ENCODE assay signal across 26 cellular contexts in genomic region chr12:28010036-28010435, GRCh38. TPM values are rescaled to one million over a fixed set of nuclear protein-coding genes. Genes with fewer than 3 reads are reported as not detected.
"Had no signal": no experiment of that assay in that cellular context is flagged by ENCODE, and none has a peak within 500 bp of the region (broad histone marks: within the 10 kb centered on the region; RNA-seq: fewer than 3 reads in every experiment).

No MANE protein-coding gene starts in this region.

- H3K4me1 ChIP-seq: colonic mucosa, esophagus squamous epithelium, gastrocnemius medialis, heart right ventricle, left lung, lower lobe of right lung had no signal

- ATAC-seq: effector memory CD8-positive, alpha-beta T cell; esophagus mucosa; gastrocnemius medialis; heart right ventricle; left cardiac atrium; left lung; left ventricle myocardium superior; lower lobe of right lung; mucosa of descending colon had no signal

- H3K27ac ChIP-seq: colonic mucosa, epithelial cell of prostate, esophagus squamous epithelium, gastrocnemius medialis, heart right ventricle, left lung, lower lobe of right lung had no signal

- FAIRE-seq: endometrium, islet of Langerhans, keratinocyte had no signal

- H3K4me3 ChIP-seq: colonic mucosa, esophagus squamous epithelium, gastrocnemius medialis, heart right ventricle, left lung, lower lobe of right lung, mucosa of descending colon had no signal

- H3K36me3 ChIP-seq: colonic mucosa, esophagus squamous epithelium, gastrocnemius medialis, heart right ventricle, left lung, lower lobe of right lung had no signal

- H3K9me3 ChIP-seq: colonic mucosa, esophagus squamous epithelium, gastrocnemius medialis, heart right ventricle, left lung, lower lobe of right lung, mucosa of descending colon had no signal

- H3K27me3 ChIP-seq: colonic mucosa, esophagus squamous epithelium, gastrocnemius medialis, left lung had no signal

- DNase-seq: colonic mucosa; cortex of kidney; effector CD8-positive, alpha-beta T cell; effector memory CD8-positive, alpha-beta T cell; endodermal cell; erythroblast; esophagus squamous epithelium; foreskin fibroblast; foreskin melanocyte; gastrocnemius medialis; glutamatergic neuron; heart right ventricle; hippocampal formation; left cardiac atrium; left lung; left ventricle myocardium superior; lower lobe of right lung; mesenchymal stem cell; mucosa of descending colon; naive B cell had no signal

RNA-seq across cellular contexts. Expression of gene PTHLH, which starts 37.5 kb away (rescaled TPM):
- total RNA-seq: endodermal cell, left ventricle myocardium superior, mesenteric fat pad had no signal
